Comparison of ENCODE assay signal across 30 cellular contexts in genomic region chr1:37015713-37016112, GRCh38. TPM values are rescaled to one million over a fixed set of nuclear protein-coding genes. Genes with fewer than 3 reads are reported as not detected.
"Had no signal": no experiment of that assay in that cellular context is flagged by ENCODE, and none has a peak within 500 bp of the region (broad histone marks: within the 10 kb centered on the region; RNA-seq: fewer than 3 reads in every experiment).

No MANE protein-coding gene starts in this region.

- H3K4me1 Mint-ChIP-seq: immature natural killer cell; mesothelial cell of epicardium; naive B cell; natural killer cell; nephron progenitor cell; neural progenitor cell; stimulated activated memory B cell treated with anti-CD40 and anti-IgM and Interleukin-4, amounts not matched to agents 10 μg/mL and 1 μg/mL and 100 μg/mL, for 72 hours had no signal

- H3K36me3 ChIP-seq: lower lobe of right lung, neural progenitor cell, ovary, right atrium auricular region, right lobe of liver, stomach, thyroid gland, transverse colon, upper lobe of left lung, vagina had no signal

- H3K27ac ChIP-seq: lower lobe of right lung, neural progenitor cell, ovary, right atrium auricular region, right lobe of liver, stomach, testis, thyroid gland, transverse colon, upper lobe of left lung, vagina had no signal

- H3K9me3 Mint-ChIP-seq: immature natural killer cell, mesothelial cell of epicardium, natural killer cell, neural progenitor cell had no signal

- DNase-seq: hypothalamus; immature natural killer cell; kidney; lower lobe of right lung; mammary epithelial cell; mesenchymal stem cell; naive B cell; natural killer cell; nephron progenitor cell; ovary; right lobe of liver; stimulated activated CD4-positive, alpha-beta T cell treated with anti-CD3 and anti-CD28 coated beads, Interleukin-1b, Interleukin-23, amount 100 ng/mL, for 48 hours; stimulated activated CD4-positive, alpha-beta T cell treated with anti-CD3 and anti-CD28 coated beads, Interleukin-2, amount 100 ng/mL, for 48 hours; stimulated activated CD4-positive, alpha-beta T cell treated with anti-CD3 and anti-CD28 coated beads, Interleukin-4, amount 100 ng/mL, for 4 hours; stimulated activated CD8-positive, alpha-beta memory T cell treated with anti-CD3 and anti-CD28 coated beads, Interleukin-4, amount 100 ng/mL, for 48 hours; stimulated activated naive CD4-positive, alpha-beta T cell treated with Interleukin-2 at 50 U/mL for 16 hours; stomach; testis; thyroid gland; transverse colon; upper lobe of left lung had no signal

- H3K4me3 ChIP-seq: lower lobe of right lung, neural progenitor cell, ovary, right atrium auricular region, right lobe of liver, smooth muscle cell, stomach, testis, thyroid gland, transverse colon, upper lobe of left lung, vagina had no signal

- H3K4me3 Mint-ChIP-seq: immature natural killer cell; mesothelial cell of epicardium; naive B cell; natural killer cell; nephron progenitor cell; neural progenitor cell; stimulated activated memory B cell treated with anti-CD40 and anti-IgM and Interleukin-4, amounts not matched to agents 10 μg/mL and 1 μg/mL and 100 μg/mL, for 72 hours had no signal

- H3K27me3 ChIP-seq: neural progenitor cell, ovary, right atrium auricular region, right lobe of liver, testis, thyroid gland, upper lobe of left lung, vagina had no signal

- H3K9me3 ChIP-seq: lower lobe of right lung, ovary, right atrium auricular region, right lobe of liver, testis, thyroid gland, transverse colon, upper lobe of left lung, vagina had no signal

- H3K27ac Mint-ChIP-seq: immature natural killer cell; mesothelial cell of epicardium; naive B cell; natural killer cell; nephron progenitor cell; neural progenitor cell; progenitor cell of endocrine pancreas; stimulated activated memory B cell treated with anti-CD40 and anti-IgM and Interleukin-4, amounts not matched to agents 10 μg/mL and 1 μg/mL and 100 μg/mL, for 72 hours had no signal

- H3K36me3 Mint-ChIP-seq: immature natural killer cell; mesothelial cell of epicardium; natural killer cell; neural progenitor cell; stimulated activated memory B cell treated with anti-CD40 and anti-IgM and Interleukin-4, amounts not matched to agents 10 μg/mL and 1 μg/mL and 100 μg/mL, for 72 hours had no signal

- H3K9ac ChIP-seq: neural progenitor cell had no signal

- ATAC-seq: lower lobe of right lung; natural killer cell; right lobe of liver; stimulated activated memory B cell treated with anti-CD40 and anti-IgM and Interleukin-4, amounts not matched to agents 10 μg/mL and 1 μg/mL and 100 μg/mL, for 72 hours had no signal

- H3K4me1 ChIP-seq: lower lobe of right lung, right atrium auricular region, right lobe of liver, stomach, testis, thyroid gland, transverse colon, upper lobe of left lung, vagina had no signal

- H3K4me2 ChIP-seq: neural progenitor cell, smooth muscle cell had no signal

RNA-seq across cellular contexts. Expression of gene GRIK3, which starts 18.6 kb away (rescaled TPM):
- total RNA-seq: mammary epithelial cell, mesothelial cell of epicardium, natural killer cell, pulmonary artery endothelial cell, renal cortical epithelial cell had no signal
- polyA plus RNA-seq: immature natural killer cell, mammary epithelial cell, smooth muscle cell had no signal
